ENCODE assay signal across 21 cellular contexts in genomic region chr5:129216001-129216400, GRCh38.
"Had no signal": no experiment of that assay in that cellular context is flagged by ENCODE, and none has a peak within 500 bp of the region (broad histone marks: within the 10 kb centered on the region; RNA-seq: fewer than 3 reads in every experiment).

No MANE protein-coding gene starts in this region.

- ATAC-seq: esophagus mucosa; gastroesophageal sphincter; naive thymus-derived CD4-positive, alpha-beta T cell had no signal

- H3K36me3 ChIP-seq: gastroesophageal sphincter, left ventricle myocardium inferior, neutrophil, right atrium auricular region, sigmoid colon, vagina had no signal

- H3K27ac ChIP-seq: dorsolateral prefrontal cortex, gastroesophageal sphincter, left ventricle myocardium inferior, neutrophil, right atrium auricular region, sigmoid colon, skin epidermis, vagina had no signal

- DNase-seq: cortex of kidney; effector CD8-positive, alpha-beta T cell; foreskin fibroblast; glutamatergic neuron; immature natural killer cell; left ventricle myocardium inferior; mesendoderm; naive thymus-derived CD4-positive, alpha-beta T cell; nephron progenitor cell; sigmoid colon; stimulated activated naive CD4-positive, alpha-beta T cell treated with Interleukin-2 at 50 U/mL for 16 hours had no signal

- FAIRE-seq: endometrium, keratinocyte had no signal

- H3K4me1 ChIP-seq: gastroesophageal sphincter, left ventricle myocardium inferior, right atrium auricular region, sigmoid colon, vagina had no signal

- H3K27me3 ChIP-seq: dorsolateral prefrontal cortex, gastroesophageal sphincter, neutrophil, right atrium auricular region, sigmoid colon, vagina had no signal

- H3K4me3 ChIP-seq: dorsolateral prefrontal cortex, gastroesophageal sphincter, left ventricle myocardium inferior, lung, right atrium auricular region, sigmoid colon, skin epidermis, vagina had no signal

- H3K9me3 ChIP-seq: neutrophil, vagina had no signal
